9 cellular contexts compared by ENCODE assay signal in genomic region chr1:159188375-159188788, GRCh38.
DNase-seq lines count a peak whose midpoint lies in the region; ATAC-seq, FAIRE-seq and TF ChIP-seq lines count a peak whose summit lies in the region.
"Had no signal": no experiment of that assay in that cellular context is flagged by ENCODE, and none has a peak within 500 bp of the region (broad histone marks: within the 10 kb centered on the region; RNA-seq: fewer than 3 reads in every experiment).

No MANE protein-coding gene starts in this region.

- peaks cover 10 to 27% (median 12%) of the 10 kb centered on the region in 5 donors for H3K27me3 ChIP-seq in subcutaneous abdominal adipose tissue (ENCODE audit: control insufficient read depth in 5 of 5, insufficient read depth in 4 of 5, low read length in 5 of 5)

- H3K9me3 ChIP-seq in subcutaneous abdominal adipose tissue (ENCODE audit: control insufficient read depth in 5 of 5, low read length in 5 of 5), result no peaks in the 10 kb centered on the region

- DNase-seq in EH (ENCODE audit: low read depth) (peak; percentile 32), HTR-8/SVneo (ENCODE audit: insufficient read length, low spot score) (peak; percentile 51), cardiac fibroblast (ENCODE audit: low read depth in 2 of 2) (peak; percentile 41 to 51), left kidney (ENCODE audit: low read depth, low spot score) (peak; percentile 89), epidermal melanocyte (ENCODE audit: insufficient read length, low spot score) (no peak)
- no peak for DNase-seq in activated effector memory CD4-positive, alpha-beta T cell treated with Interleukin-2 at 50 U/mL for 16 hours

- H3K27ac ChIP-seq in subcutaneous abdominal adipose tissue (ENCODE audit: low read depth, low read length), result no peak overlapping the region

- H3K36me3 ChIP-seq in subcutaneous abdominal adipose tissue (ENCODE audit: control insufficient read depth in 5 of 5, insufficient read depth in 5 of 5, low read length in 5 of 5), result no peaks in the 10 kb centered on the region

- H3K4me3 ChIP-seq in cardiac fibroblast (replicated peaks in 1 of 2; ENCODE audit: low read depth in 2 of 2, low read length in 2 of 2) (peak overlapping the region in 1 of 2 donors; percentile 9), subcutaneous abdominal adipose tissue (ENCODE audit: low read depth in 1 of 5, low read length in 5 of 5) (peak overlapping the region; percentile 38 to 51 (median 48))

- ATAC-seq in GM19467 (IDR thresholded peaks at IDR 0.05; ENCODE audit: unreplicated experiment), result peak; percentile 58

- H3K9ac ChIP-seq in subcutaneous abdominal adipose tissue (ENCODE audit: low read length in 5 of 5), result peak overlapping the region in 1 of 5 donors; percentile 30

- TF ChIP-seq CTCF in cardiac fibroblast (IDR thresholded peaks at IDR 0.05; ENCODE audit: low read depth, low read length), result no peak

- H3K4me1 ChIP-seq in subcutaneous abdominal adipose tissue (ENCODE audit: control insufficient read depth in 5 of 5, insufficient read depth in 5 of 5, low read length in 5 of 5), result peaks cover 0 to 12% (median 8%) of the 10 kb centered on the region in 5 donors

- FAIRE-seq in HTR-8/SVneo (lab: Jason Lieb, UNC), result no peak
- FAIRE-seq: frontal cortex had no signal

Comparison
In these comparisons a context has a peak if more than half of its experiments do, and no peak if none do; other contexts are left out.
1. DNase-seq: peak in EH (single experiment), HTR-8/SVneo (single experiment), cardiac fibroblast (2 of 2) and left kidney (single experiment); none in activated effector memory CD4-positive, alpha-beta T cell treated with Interleukin-2 at 50 U/mL for 16 hours (single experiment) and epidermal melanocyte (single experiment).